2 cellular contexts compared by ENCODE assay signal in genomic region chr6:2582268-2582667, GRCh38.
A peak's percentile ranks its signal among the peaks of the same experiment; 100 is the strongest.
TF ChIP-seq lines count a peak whose summit lies in the region.

No MANE protein-coding gene starts in this region.

TF ChIP-seq in HepG2, 621 proteins besides CTCF, POLR2A, EP300 and RAD21:
- TF ChIP-seq CREB3 (CRISPR knock-in tag; IDR thresholded peaks at IDR 0.05), result no peak
- TF ChIP-seq TEAD3 (CRISPR knock-in tag; optimal IDR thresholded peaks at IDR 0.05; ENCODE audit: borderline replicate concordance), result peak; percentile 38

TF ChIP-seq in K562, 482 proteins besides CTCF, POLR2A, EP300 and RAD21 (continued from another document):
- TF ChIP-seq ZFP91 (CRISPR knock-in tag; IDR thresholded peaks at IDR 0.05), result no peak
- TF ChIP-seq ZNF511 (CRISPR knock-in tag; IDR thresholded peaks at IDR 0.05), result no peak
- no peak for TF ChIP-seq OTX1 (CRISPR knock-in tag; IDR thresholded peaks at IDR 0.05)
- TF ChIP-seq CC2D1A (IDR thresholded peaks at IDR 0.05), result no peak
- TF ChIP-seq MLLT1 (IDR thresholded peaks at IDR 0.05), result no peak
- no peak for TF ChIP-seq ZFP1 (CRISPR knock-in tag; IDR thresholded peaks at IDR 0.05)
TF ChIP-seq in K562: peak in this region for 0.
